In genomic region chr12:49201595-49202295, GRCh38 we compare ENCODE assay signal across 8 cellular contexts.
DNase-seq lines count a peak whose midpoint lies in the region; ATAC-seq lines count a peak whose summit lies in the region.

No MANE protein-coding gene starts in this region.

- DNase-seq in EL (peak; percentile 11), NCI-H2029 (lab: John Stamatoyannopoulos, UW) (peak; percentile 95), iPS-NIHi11 (ENCODE audit: low spot score) (peak; percentile 29), epidermal melanocyte (ENCODE audit: insufficient read length, low spot score) (no peak)
- DNase-seq in stimulated activated naive CD8-positive, alpha-beta T cell treated with anti-CD3 and anti-CD28 coated beads, Interleukin-15, amount 100 ng/mL, for 72 hours, result no peak
- DNase-seq in stimulated activated CD8-positive, alpha-beta memory T cell treated with anti-CD3 and anti-CD28 coated beads, Interleukin-4, amount 100 ng/mL, for 48 hours, result no peak

- peak overlapping the region in 1 of 2 donors; percentile 96 for H3K27ac Mint-ChIP-seq in stimulated activated naive CD8-positive, alpha-beta T cell treated with anti-CD3 and anti-CD28 coated beads, Interleukin-15, amount 100 ng/mL, for 72 hours

- peaks cover 16% of the 10 kb centered on the region for H3K4me1 Mint-ChIP-seq in stimulated activated naive CD8-positive, alpha-beta T cell treated with anti-CD3 and anti-CD28 coated beads, Interleukin-15, amount 100 ng/mL, for 72 hours

- ATAC-seq in stimulated activated naive CD8-positive, alpha-beta T cell treated with anti-CD3 and anti-CD28 coated beads, Interleukin-15, amount 100 ng/mL, for 72 hours, result peak; percentile 52
- ATAC-seq in GM19351 (IDR thresholded peaks at IDR 0.05; ENCODE audit: unreplicated experiment), result no peak

- H3K4me3 Mint-ChIP-seq in stimulated activated naive CD8-positive, alpha-beta T cell treated with anti-CD3 and anti-CD28 coated beads, Interleukin-15, amount 100 ng/mL, for 72 hours, result peak overlapping the region; percentile 67 to 76

- H3K27ac ChIP-seq in angular gyrus (ENCODE audit: low read depth, low read length), result peak overlapping the region; percentile 81

- no peaks in the 10 kb centered on the region for H3K9me3 Mint-ChIP-seq in stimulated activated naive CD8-positive, alpha-beta T cell treated with anti-CD3 and anti-CD28 coated beads, Interleukin-15, amount 100 ng/mL, for 72 hours

- no peaks in the 10 kb centered on the region for H3K27me3 Mint-ChIP-seq in stimulated activated naive CD8-positive, alpha-beta T cell treated with anti-CD3 and anti-CD28 coated beads, Interleukin-15, amount 100 ng/mL, for 72 hours

Comparison
In these comparisons a context has a peak if more than half of its experiments do, and no peak if none do; other contexts are left out.
1. DNase-seq: peak in EL (single experiment), NCI-H2029 (single experiment) and iPS-NIHi11 (single experiment); none in stimulated activated naive CD8-positive, alpha-beta T cell treated with anti-CD3 and anti-CD28 coated beads, Interleukin-15, amount 100 ng/mL, for 72 hours (0 of 2), epidermal melanocyte (single experiment) and stimulated activated CD8-positive, alpha-beta memory T cell treated with anti-CD3 and anti-CD28 coated beads, Interleukin-4, amount 100 ng/mL, for 48 hours (single experiment).